1 cellular context compared by ENCODE assay signal in the genomic region with DNA sequence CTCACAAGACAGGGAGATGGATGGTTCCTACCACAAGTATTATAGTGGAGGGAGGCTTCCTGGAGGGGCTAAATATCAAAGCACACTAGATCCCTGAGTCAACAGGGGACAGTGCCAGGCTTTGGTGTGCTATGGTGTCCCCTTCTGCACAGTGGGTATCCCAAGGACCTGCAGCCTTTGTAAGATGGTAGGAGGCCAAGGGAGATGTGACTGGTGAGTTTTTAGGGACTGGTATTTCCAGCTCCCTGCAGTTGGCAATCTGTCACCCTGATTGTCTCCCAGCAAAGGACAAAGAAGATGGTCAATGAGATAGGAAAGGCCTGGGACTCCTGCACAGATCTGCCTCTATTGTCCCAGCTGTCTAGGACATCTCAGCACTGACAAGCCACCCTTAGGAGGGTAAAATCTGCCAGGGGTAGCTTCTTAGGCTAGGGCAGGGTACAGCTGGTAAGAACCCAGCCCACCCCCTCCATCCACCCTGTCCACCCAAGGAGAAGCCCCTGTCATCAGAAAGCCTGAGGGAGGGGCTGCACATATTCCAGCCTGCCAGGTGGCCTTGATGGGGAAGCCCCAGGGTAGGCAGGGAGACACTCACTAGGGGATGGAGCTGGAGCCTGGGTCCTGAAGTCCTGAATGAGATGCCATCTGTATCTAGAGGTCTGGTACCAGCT.
TF ChIP-seq lines count a peak whose summit lies in the region.

No MANE protein-coding gene starts in this region.

TF ChIP-seq in HCT116, 20 proteins besides CTCF, POLR2A, EP300 and RAD21 (continued from another document):
- TF ChIP-seq, protein P1, sequence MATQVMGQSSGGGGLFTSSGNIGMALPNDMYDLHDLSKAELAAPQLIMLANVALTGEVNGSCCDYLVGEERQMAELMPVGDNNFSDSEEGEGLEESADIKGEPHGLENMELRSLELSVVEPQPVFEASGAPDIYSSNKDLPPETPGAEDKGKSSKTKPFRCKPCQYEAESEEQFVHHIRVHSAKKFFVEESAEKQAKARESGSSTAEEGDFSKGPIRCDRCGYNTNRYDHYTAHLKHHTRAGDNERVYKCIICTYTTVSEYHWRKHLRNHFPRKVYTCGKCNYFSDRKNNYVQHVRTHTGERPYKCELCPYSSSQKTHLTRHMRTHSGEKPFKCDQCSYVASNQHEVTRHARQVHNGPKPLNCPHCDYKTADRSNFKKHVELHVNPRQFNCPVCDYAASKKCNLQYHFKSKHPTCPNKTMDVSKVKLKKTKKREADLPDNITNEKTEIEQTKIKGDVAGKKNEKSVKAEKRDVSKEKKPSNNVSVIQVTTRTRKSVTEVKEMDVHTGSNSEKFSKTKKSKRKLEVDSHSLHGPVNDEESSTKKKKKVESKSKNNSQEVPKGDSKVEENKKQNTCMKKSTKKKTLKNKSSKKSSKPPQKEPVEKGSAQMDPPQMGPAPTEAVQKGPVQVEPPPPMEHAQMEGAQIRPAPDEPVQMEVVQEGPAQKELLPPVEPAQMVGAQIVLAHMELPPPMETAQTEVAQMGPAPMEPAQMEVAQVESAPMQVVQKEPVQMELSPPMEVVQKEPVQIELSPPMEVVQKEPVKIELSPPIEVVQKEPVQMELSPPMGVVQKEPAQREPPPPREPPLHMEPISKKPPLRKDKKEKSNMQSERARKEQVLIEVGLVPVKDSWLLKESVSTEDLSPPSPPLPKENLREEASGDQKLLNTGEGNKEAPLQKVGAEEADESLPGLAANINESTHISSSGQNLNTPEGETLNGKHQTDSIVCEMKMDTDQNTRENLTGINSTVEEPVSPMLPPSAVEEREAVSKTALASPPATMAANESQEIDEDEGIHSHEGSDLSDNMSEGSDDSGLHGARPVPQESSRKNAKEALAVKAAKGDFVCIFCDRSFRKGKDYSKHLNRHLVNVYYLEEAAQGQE (IDR thresholded peaks at IDR 0.05; ENCODE audit: low read depth) = no peak
- TF ChIP-seq YY1 (IDR thresholded peaks at IDR 0.05; ENCODE audit: extremely low read depth, insufficient replicate concordance, low read depth, low read length) = no peak
- TF ChIP-seq, protein P2, sequence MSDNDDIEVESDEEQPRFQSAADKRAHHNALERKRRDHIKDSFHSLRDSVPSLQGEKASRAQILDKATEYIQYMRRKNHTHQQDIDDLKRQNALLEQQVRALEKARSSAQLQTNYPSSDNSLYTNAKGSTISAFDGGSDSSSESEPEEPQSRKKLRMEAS (IDR thresholded peaks at IDR 0.05) = no peak
- TF ChIP-seq JUND (IDR thresholded peaks at IDR 0.05) = no peak
- TF ChIP-seq POLR2AphosphoS5 (IDR thresholded peaks at IDR 0.05; ENCODE audit: low read depth, low read length) = no peak
- no peak for TF ChIP-seq EZH2 (IDR thresholded peaks at IDR 0.05)
- TF ChIP-seq SIN3A (IDR thresholded peaks at IDR 0.05; ENCODE audit: low read depth) = no peak
